ENCODE assay signal across 1 cellular context in genomic region chr13:44667950-44668349, GRCh38.
A peak's percentile ranks its signal among the peaks of the same experiment; 100 is the strongest.
TF ChIP-seq lines count a peak whose summit lies in the region.

No MANE protein-coding gene starts in this region.

TF ChIP-seq in GM12878, 131 proteins besides CTCF, POLR2A, EP300 and RAD21 (continued from another document and continues in another):
- TF ChIP-seq, protein P1, sequence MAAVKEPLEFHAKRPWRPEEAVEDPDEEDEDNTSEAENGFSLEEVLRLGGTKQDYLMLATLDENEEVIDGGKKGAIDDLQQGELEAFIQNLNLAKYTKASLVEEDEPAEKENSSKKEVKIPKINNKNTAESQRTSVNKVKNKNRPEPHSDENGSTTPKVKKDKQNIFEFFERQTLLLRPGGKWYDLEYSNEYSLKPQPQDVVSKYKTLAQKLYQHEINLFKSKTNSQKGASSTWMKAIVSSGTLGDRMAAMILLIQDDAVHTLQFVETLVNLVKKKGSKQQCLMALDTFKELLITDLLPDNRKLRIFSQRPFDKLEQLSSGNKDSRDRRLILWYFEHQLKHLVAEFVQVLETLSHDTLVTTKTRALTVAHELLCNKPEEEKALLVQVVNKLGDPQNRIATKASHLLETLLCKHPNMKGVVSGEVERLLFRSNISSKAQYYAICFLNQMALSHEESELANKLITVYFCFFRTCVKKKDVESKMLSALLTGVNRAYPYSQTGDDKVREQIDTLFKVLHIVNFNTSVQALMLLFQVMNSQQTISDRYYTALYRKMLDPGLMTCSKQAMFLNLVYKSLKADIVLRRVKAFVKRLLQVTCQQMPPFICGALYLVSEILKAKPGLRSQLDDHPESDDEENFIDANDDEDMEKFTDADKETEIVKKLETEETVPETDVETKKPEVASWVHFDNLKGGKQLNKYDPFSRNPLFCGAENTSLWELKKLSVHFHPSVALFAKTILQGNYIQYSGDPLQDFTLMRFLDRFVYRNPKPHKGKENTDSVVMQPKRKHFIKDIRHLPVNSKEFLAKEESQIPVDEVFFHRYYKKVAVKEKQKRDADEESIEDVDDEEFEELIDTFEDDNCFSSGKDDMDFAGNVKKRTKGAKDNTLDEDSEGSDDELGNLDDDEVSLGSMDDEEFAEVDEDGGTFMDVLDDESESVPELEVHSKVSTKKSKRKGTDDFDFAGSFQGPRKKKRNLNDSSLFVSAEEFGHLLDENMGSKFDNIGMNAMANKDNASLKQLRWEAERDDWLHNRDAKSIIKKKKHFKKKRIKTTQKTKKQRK (IDR thresholded peaks at IDR 0.05; ENCODE audit: low read depth, low read length) = no peak
- TF ChIP-seq NFYA (IDR thresholded peaks at IDR 0.05; ENCODE audit: borderline replicate concordance, low read depth, low read length) (no peak), MEF2A (IDR thresholded peaks at IDR 0.05; ENCODE audit: insufficient read depth, low read depth, low read length) (peak; percentile 98), MXI1 (IDR thresholded peaks at IDR 0.05; ENCODE audit: low read depth, low read length) (no peak), EZH2 (IDR thresholded peaks at IDR 0.05; ENCODE audit: borderline replicate concordance, control insufficient read depth, low read depth, low read length) (no peak), ELK1 (IDR thresholded peaks at IDR 0.05; ENCODE audit: low read depth, low read length) (no peak), PKNOX1 (IDR thresholded peaks at IDR 0.05) (no peak), KLF5 (IDR thresholded peaks at IDR 0.05; ENCODE audit: partially characterized antibody) (no peak), MEF2B (IDR thresholded peaks at IDR 0.05; ENCODE audit: partially characterized antibody, poor library complexity, severe bottlenecking) (peak; percentile 47), LARP7 (IDR thresholded peaks at IDR 0.05) (no peak), POLR2AphosphoS2 (IDR thresholded peaks at IDR 0.05; ENCODE audit: low read depth, low read length) (no peak), SP1 (IDR thresholded peaks at IDR 0.05; ENCODE audit: low read depth, low read length) (no peak), MTA2 (IDR thresholded peaks at IDR 0.05; ENCODE audit: low read depth) (peak; percentile 43), MTA3 (IDR thresholded peaks at IDR 0.05; ENCODE audit: borderline replicate concordance, low read length) (peak; percentile 84; the same call in 1 of the 2 replicates), SMAD5 (IDR thresholded peaks at IDR 0.05; ENCODE audit: low read depth) (no peak), SPI1 (IDR thresholded peaks at IDR 0.05; ENCODE audit: borderline replicate concordance, insufficient read depth, low read depth, low read length) (no peak), PAX8 (IDR thresholded peaks at IDR 0.05) (no peak), JUNB (IDR thresholded peaks at IDR 0.05) (peak; percentile 92), ATF7 (IDR thresholded peaks at IDR 0.05; ENCODE audit: low read depth) (no peak), RELB (IDR thresholded peaks at IDR 0.05; ENCODE audit: low read depth) (no peak), RAD51 (IDR thresholded peaks at IDR 0.05) (no peak), RUNX3 (IDR thresholded peaks at IDR 0.05; ENCODE audit: low read length) (peak; percentile 82), IRF3 (IDR thresholded peaks at IDR 0.05) (no peak), BCL11A (IDR thresholded peaks at IDR 0.05; ENCODE audit: low read depth, low read length) (0 out of 2 replicates have a peak, but pooled peaks have one; percentile 43), TAF1 (IDR thresholded peaks at IDR 0.05; ENCODE audit: borderline replicate concordance, low read depth, low read length) (no peak), ETV6 (conservative IDR thresholded peaks at IDR 0.05 in 1 of 2, IDR thresholded peaks at IDR 0.05 in 1 of 2; ENCODE audit: borderline replicate concordance in 1 of 2, low read depth in 1 of 2) (no peak), EGR1 (IDR thresholded peaks at IDR 0.05; ENCODE audit: borderline replicate concordance in 1 of 2, low read depth in 2 of 2, low read length in 2 of 2) (no peak), ZNF592 (IDR thresholded peaks at IDR 0.05) (no peak), SREBF1 (IDR thresholded peaks at IDR 0.05; ENCODE audit: low read length) (no peak), ZNF622 (IDR thresholded peaks at IDR 0.05) (no peak), SIX5 (IDR thresholded peaks at IDR 0.05; ENCODE audit: low read depth, low read length, severe bottlenecking) (no peak)
- TF ChIP-seq, protein P2, sequence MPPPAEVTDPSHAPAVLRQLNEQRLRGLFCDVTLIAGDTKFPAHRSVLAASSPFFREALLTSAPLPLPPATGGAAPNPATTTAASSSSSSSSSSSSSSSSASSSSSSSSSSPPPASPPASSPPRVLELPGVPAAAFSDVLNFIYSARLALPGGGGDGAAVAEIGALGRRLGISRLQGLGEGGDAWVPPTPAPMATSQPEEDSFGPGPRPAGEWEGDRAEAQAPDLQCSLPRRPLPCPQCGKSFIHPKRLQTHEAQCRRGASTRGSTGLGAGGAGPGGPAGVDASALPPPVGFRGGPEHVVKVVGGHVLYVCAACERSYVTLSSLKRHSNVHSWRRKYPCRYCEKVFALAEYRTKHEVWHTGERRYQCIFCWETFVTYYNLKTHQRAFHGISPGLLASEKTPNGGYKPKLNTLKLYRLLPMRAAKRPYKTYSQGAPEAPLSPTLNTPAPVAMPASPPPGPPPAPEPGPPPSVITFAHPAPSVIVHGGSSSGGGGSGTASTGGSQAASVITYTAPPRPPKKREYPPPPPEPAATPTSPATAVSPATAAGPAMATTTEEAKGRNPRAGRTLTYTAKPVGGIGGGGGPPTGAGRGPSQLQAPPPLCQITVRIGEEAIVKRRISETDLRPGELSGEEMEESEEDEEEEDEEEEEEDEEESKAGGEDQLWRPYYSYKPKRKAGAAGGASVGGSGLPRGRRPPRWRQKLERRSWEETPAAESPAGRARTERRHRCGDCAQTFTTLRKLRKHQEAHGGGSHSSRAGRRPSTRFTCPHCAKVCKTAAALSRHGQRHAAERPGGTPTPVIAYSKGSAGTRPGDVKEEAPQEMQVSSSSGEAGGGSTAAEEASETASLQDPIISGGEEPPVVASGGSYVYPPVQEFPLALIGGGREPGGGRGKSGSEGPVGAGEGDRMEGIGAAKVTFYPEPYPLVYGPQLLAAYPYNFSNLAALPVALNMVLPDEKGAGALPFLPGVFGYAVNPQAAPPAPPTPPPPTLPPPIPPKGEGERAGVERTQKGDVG (CRISPR knock-in tag; IDR thresholded peaks at IDR 0.05) = no peak
- TF ChIP-seq, protein P3, sequence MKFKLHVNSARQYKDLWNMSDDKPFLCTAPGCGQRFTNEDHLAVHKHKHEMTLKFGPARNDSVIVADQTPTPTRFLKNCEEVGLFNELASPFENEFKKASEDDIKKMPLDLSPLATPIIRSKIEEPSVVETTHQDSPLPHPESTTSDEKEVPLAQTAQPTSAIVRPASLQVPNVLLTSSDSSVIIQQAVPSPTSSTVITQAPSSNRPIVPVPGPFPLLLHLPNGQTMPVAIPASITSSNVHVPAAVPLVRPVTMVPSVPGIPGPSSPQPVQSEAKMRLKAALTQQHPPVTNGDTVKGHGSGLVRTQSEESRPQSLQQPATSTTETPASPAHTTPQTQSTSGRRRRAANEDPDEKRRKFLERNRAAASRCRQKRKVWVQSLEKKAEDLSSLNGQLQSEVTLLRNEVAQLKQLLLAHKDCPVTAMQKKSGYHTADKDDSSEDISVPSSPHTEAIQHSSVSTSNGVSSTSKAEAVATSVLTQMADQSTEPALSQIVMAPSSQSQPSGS (IDR thresholded peaks at IDR 0.05; ENCODE audit: low read length) = peak; percentile 86
- TF ChIP-seq, protein P4, sequence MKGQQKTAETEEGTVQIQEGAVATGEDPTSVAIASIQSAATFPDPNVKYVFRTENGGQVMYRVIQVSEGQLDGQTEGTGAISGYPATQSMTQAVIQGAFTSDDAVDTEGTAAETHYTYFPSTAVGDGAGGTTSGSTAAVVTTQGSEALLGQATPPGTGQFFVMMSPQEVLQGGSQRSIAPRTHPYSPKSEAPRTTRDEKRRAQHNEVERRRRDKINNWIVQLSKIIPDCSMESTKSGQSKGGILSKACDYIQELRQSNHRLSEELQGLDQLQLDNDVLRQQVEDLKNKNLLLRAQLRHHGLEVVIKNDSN (IDR thresholded peaks at IDR 0.05; ENCODE audit: borderline replicate concordance, extremely low read length, insufficient read depth, low read depth, low read length) = no peak
- TF ChIP-seq, protein P5, sequence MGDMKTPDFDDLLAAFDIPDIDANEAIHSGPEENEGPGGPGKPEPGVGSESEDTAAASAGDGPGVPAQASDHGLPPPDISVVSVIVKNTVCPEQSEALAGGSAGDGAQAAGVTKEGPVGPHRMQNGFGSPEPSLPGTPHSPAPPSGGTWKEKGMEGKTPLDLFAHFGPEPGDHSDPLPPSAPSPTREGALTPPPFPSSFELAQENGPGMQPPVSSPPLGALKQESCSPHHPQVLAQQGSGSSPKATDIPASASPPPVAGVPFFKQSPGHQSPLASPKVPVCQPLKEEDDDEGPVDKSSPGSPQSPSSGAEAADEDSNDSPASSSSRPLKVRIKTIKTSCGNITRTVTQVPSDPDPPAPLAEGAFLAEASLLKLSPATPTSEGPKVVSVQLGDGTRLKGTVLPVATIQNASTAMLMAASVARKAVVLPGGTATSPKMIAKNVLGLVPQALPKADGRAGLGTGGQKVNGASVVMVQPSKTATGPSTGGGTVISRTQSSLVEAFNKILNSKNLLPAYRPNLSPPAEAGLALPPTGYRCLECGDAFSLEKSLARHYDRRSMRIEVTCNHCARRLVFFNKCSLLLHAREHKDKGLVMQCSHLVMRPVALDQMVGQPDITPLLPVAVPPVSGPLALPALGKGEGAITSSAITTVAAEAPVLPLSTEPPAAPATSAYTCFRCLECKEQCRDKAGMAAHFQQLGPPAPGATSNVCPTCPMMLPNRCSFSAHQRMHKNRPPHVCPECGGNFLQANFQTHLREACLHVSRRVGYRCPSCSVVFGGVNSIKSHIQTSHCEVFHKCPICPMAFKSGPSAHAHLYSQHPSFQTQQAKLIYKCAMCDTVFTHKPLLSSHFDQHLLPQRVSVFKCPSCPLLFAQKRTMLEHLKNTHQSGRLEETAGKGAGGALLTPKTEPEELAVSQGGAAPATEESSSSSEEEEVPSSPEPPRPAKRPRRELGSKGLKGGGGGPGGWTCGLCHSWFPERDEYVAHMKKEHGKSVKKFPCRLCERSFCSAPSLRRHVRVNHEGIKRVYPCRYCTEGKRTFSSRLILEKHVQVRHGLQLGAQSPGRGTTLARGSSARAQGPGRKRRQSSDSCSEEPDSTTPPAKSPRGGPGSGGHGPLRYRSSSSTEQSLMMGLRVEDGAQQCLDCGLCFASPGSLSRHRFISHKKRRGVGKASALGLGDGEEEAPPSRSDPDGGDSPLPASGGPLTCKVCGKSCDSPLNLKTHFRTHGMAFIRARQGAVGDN (IDR thresholded peaks at IDR 0.05) = no peak
